Comparison of ENCODE assay signal across 14 cellular contexts in the genomic region with DNA sequence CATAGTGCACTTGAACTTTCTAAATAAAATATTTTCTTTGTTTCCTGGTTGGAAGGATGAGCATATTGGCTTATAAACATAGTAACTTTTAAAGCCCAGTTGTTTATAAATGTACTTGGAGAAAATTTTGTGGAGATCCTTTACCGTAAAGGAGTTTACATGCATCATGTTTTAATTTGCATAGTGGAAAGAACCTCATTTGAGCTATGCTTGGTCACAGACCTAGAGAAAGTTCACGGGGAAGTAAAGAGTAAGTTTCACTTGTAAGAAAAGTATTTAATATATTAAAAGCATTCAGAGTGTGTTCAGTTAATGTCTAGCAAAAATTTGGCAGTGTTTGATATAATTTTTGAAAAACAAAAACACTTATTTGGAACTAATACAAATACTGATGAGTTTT.
A peak's percentile ranks its signal among the peaks of the same experiment; 100 is the strongest.
DNase-seq lines count a peak whose midpoint lies in the region; ATAC-seq and TF ChIP-seq lines count a peak whose summit lies in the region.
"Had no signal": no experiment of that assay in that cellular context is flagged by ENCODE, and none has a peak within 500 bp of the region (broad histone marks: within the 10 kb centered on the region; RNA-seq: fewer than 3 reads in every experiment).

No MANE protein-coding gene starts in this region.

- peak; percentile 60 for DNase-seq in NAMALWA (ENCODE audit: low spot score)
- DNase-seq in coronary artery (ENCODE audit: low spot score): no peak
- DNase-seq in NCI-H526 (lab: John Stamatoyannopoulos, UW): no peak
- DNase-seq in iPS-NIHi11 (ENCODE audit: low spot score): no peak
- DNase-seq in 8988T: no peak
- DNase-seq: activated CD4-positive, alpha-beta T cell treated with anti-CD3 and anti-CD28 coated beads, Interleukin-2, amount 50 U/mL, for 1 hour; NCI-H2171 had no signal

- H3K4me3 ChIP-seq in coronary artery: no peak overlapping the region
- H3K4me3 ChIP-seq: tibial nerve had no signal

- no peak for TF ChIP-seq CTCF in coronary artery (IDR thresholded peaks at IDR 0.05)

- no peak overlapping the region for H3K27ac ChIP-seq in coronary artery
- H3K27ac ChIP-seq: C4-2B, neutrophil had no signal

- ATAC-seq in GM18498 (IDR thresholded peaks at IDR 0.05; ENCODE audit: unreplicated experiment) (peak; percentile 62), GM19463 (IDR thresholded peaks at IDR 0.05; ENCODE audit: unreplicated experiment) (peak; percentile 46), HG02943 (IDR thresholded peaks at IDR 0.05; ENCODE audit: low read depth, unreplicated experiment) (peak; percentile 61)
- ATAC-seq: HepG2 had no signal
